In the genomic region with DNA sequence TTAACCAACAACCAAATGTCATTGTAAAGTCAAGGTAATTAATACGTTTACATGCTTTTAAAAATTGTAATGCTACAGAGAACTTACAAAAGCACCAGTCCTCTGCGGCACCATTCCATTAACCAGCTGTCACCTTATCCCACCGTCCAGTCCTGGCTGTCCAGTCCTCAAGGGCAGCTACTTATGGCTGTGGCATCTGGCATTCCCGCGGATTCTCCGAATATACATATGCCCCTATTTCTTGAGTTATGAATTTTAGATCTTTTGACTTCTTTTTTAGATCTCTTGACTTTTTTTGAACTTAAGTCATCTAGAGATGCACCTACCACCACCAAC, we compare ENCODE assay signal across 8 cellular contexts. TPM values are rescaled to one million over a fixed set of nuclear protein-coding genes. Genes with fewer than 3 reads are reported as not detected.
A peak's percentile ranks its signal among the peaks of the same experiment; 100 is the strongest.
DNase-seq lines count a peak whose midpoint lies in the region; ATAC-seq and TF ChIP-seq lines count a peak whose summit lies in the region.

No MANE protein-coding gene starts in this region.

- ATAC-seq in GM21723 (IDR thresholded peaks at IDR 0.05; ENCODE audit: unreplicated experiment) (peak; percentile 12), SK-N-SH treated with all-trans-retinoic acid at 6 μM for 48 hours (peak; percentile 41), heart right ventricle (peak in 5 of 8 donors; percentile 9 to 49 (median 45)), GM18861 (IDR thresholded peaks at IDR 0.05; ENCODE audit: unreplicated experiment) (no peak)

- TF ChIP-seq CTCF in heart right ventricle (IDR thresholded peaks at IDR 0.05): no peak

- H3K4me3 ChIP-seq in heart right ventricle (peak overlapping the region in 9 of 10 donors; percentile 77 to 97 (median 89)), skeletal muscle cell (ENCODE audit: low read depth, low read length) (peak overlapping the region; percentile 78)

- peaks cover 0 to 36% (median 23%) of the 10 kb centered on the region in 9 donors for H3K4me1 ChIP-seq in heart right ventricle

- no peaks in the 10 kb centered on the region for H3K27me3 ChIP-seq in heart right ventricle

- intact Hi-C loops in heart right ventricle (cut with DNase I): no loop called here

- peak overlapping the region in 1 of 10 donors; percentile 68 for H3K27ac ChIP-seq in heart right ventricle

- H3K36me3 ChIP-seq in heart right ventricle: no peaks in the 10 kb centered on the region

- WGBS in heart right ventricle, 2 donors: 4 to 9% methylated on average over 6 of the region's 6 CpGs

- DNase-seq in heart right ventricle (no peak), skeletal muscle cell (ENCODE audit: low read depth) (no peak), NCI-H1105 treated with DMSO at 0.1 percent for 48 hours (lab: John Stamatoyannopoulos, UW) (no peak), globus pallidus (ENCODE audit: low spot score) (no peak), KG1 (lab: John Stamatoyannopoulos, UW) (no peak)

- no peaks in the 10 kb centered on the region for H3K9me3 ChIP-seq in heart right ventricle

TF ChIP-seq in SK-N-SH treated with all-trans-retinoic acid at 6 μM for 48 hours, 23 proteins besides CTCF, POLR2A, EP300 and RAD21:
- no peak for TF ChIP-seq ZNF8 (CRISPR knock-in tag; IDR thresholded peaks at IDR 0.05)
- TF ChIP-seq, protein P1, sequence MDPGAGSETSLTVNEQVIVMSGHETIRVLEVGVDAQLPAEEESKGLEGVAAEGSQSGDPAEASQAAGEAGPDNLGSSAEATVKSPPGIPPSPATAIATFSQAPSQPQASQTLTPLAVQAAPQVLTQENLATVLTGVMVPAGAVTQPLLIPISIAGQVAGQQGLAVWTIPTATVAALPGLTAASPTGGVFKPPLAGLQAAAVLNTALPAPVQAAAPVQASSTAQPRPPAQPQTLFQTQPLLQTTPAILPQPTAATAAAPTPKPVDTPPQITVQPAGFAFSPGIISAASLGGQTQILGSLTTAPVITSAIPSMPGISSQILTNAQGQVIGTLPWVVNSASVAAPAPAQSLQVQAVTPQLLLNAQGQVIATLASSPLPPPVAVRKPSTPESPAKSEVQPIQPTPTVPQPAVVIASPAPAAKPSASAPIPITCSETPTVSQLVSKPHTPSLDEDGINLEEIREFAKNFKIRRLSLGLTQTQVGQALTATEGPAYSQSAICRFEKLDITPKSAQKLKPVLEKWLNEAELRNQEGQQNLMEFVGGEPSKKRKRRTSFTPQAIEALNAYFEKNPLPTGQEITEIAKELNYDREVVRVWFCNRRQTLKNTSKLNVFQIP (CRISPR knock-in tag; IDR thresholded peaks at IDR 0.05; ENCODE audit: borderline replicate concordance, low read depth): no peak
- no peak for TF ChIP-seq TCF4 (CRISPR knock-in tag; IDR thresholded peaks at IDR 0.05; ENCODE audit: borderline replicate concordance)
- TF ChIP-seq ISL1 (CRISPR knock-in tag; IDR thresholded peaks at IDR 0.05): no peak
- no peak for TF ChIP-seq RARB (CRISPR knock-in tag; IDR thresholded peaks at IDR 0.05)
- TF ChIP-seq OSR1 (CRISPR knock-in tag; IDR thresholded peaks at IDR 0.05): no peak
- TF ChIP-seq ZNF565 (CRISPR knock-in tag; conservative IDR thresholded peaks at IDR 0.05; ENCODE audit: low read depth): no peak
- no peak for TF ChIP-seq ESRRG (CRISPR knock-in tag; IDR thresholded peaks at IDR 0.05)
- no peak for TF ChIP-seq ZC3H10 (CRISPR knock-in tag; IDR thresholded peaks at IDR 0.05)
- TF ChIP-seq, protein P2, sequence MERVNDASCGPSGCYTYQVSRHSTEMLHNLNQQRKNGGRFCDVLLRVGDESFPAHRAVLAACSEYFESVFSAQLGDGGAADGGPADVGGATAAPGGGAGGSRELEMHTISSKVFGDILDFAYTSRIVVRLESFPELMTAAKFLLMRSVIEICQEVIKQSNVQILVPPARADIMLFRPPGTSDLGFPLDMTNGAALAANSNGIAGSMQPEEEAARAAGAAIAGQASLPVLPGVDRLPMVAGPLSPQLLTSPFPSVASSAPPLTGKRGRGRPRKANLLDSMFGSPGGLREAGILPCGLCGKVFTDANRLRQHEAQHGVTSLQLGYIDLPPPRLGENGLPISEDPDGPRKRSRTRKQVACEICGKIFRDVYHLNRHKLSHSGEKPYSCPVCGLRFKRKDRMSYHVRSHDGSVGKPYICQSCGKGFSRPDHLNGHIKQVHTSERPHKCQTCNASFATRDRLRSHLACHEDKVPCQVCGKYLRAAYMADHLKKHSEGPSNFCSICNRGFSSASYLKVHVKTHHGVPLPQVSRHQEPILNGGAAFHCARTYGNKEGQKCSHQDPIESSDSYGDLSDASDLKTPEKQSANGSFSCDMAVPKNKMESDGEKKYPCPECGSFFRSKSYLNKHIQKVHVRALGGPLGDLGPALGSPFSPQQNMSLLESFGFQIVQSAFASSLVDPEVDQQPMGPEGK (CRISPR knock-in tag; IDR thresholded peaks at IDR 0.05; ENCODE audit: borderline replicate concordance): no peak
- TF ChIP-seq CSDC2 (CRISPR knock-in tag; IDR thresholded peaks at IDR 0.05): no peak
- no peak for TF ChIP-seq GLIS3 (CRISPR knock-in tag; IDR thresholded peaks at IDR 0.05)
- no peak for TF ChIP-seq SNAI2 (CRISPR knock-in tag; IDR thresholded peaks at IDR 0.05)
- TF ChIP-seq, protein P3, sequence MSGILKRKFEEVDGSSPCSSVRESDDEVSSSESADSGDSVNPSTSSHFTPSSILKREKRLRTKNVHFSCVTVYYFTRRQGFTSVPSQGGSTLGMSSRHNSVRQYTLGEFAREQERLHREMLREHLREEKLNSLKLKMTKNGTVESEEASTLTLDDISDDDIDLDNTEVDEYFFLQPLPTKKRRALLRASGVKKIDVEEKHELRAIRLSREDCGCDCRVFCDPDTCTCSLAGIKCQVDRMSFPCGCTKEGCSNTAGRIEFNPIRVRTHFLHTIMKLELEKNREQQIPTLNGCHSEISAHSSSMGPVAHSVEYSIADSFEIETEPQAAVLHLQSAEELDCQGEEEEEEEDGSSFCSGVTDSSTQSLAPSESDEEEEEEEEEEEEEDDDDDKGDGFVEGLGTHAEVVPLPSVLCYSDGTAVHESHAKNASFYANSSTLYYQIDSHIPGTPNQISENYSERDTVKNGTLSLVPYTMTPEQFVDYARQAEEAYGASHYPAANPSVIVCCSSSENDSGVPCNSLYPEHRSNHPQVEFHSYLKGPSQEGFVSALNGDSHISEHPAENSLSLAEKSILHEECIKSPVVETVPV (CRISPR knock-in tag; IDR thresholded peaks at IDR 0.05): no peak
- no peak for TF ChIP-seq ZNF70 (CRISPR knock-in tag; IDR thresholded peaks at IDR 0.05)
- TF ChIP-seq ZFP3 (CRISPR knock-in tag; IDR thresholded peaks at IDR 0.05): no peak
- TF ChIP-seq PPARA (CRISPR knock-in tag; IDR thresholded peaks at IDR 0.05; ENCODE audit: borderline replicate concordance): no peak
- TF ChIP-seq ARNTL (CRISPR knock-in tag; IDR thresholded peaks at IDR 0.05; ENCODE audit: borderline replicate concordance, low read depth): no peak

RNA-seq across cellular contexts. Expression of a gene that starts 0.4 kb away (rescaled TPM):
- 10 to 100 TPM; 12.8 to 29.4 (median 17.6) TPM for total RNA-seq in heart right ventricle
- polyA plus RNA-seq in heart right ventricle: 10 to 100 TPM in 1 of 2 donors, 1 to 10 TPM in 1; 7.1 to 16.8 TPM
